Comparison of ENCODE assay signal across 8 cellular contexts in genomic region chr11:129861702-129862107, GRCh38. TPM values are rescaled to one million over a fixed set of nuclear protein-coding genes. Genes with fewer than 3 reads are reported as not detected.
A peak's percentile ranks its signal among the peaks of the same experiment; 100 is the strongest.
DNase-seq lines count a peak whose midpoint lies in the region; TF ChIP-seq lines count a peak whose summit lies in the region.

No MANE protein-coding gene starts in this region.

- peaks cover 4% of the 10 kb centered on the region for H3K27me3 Mint-ChIP-seq in endothelial cell (ENCODE audit: unreplicated experiment)

- H3K14ac ChIP-seq in trophoblast cell (ENCODE audit: low read length), result no peak overlapping the region

- H3K4me3 Mint-ChIP-seq in endothelial cell (ENCODE audit: unreplicated experiment), result no peak overlapping the region

- H3K4me2 ChIP-seq in trophoblast cell (ENCODE audit: low read length), result peak overlapping the region; percentile 46

- peaks cover 5 to 9% of the 10 kb centered on the region in 2 experiments for H3K4me1 ChIP-seq in trophoblast cell (ENCODE audit: control insufficient read depth in 1 of 2, insufficient read depth in 2 of 2, low read length in 2 of 2)

- no peak overlapping the region for H3K18ac ChIP-seq in trophoblast cell (ENCODE audit: low read length)

- H3K23ac ChIP-seq in trophoblast cell (ENCODE audit: low read length), result no peak overlapping the region

- H3K79me1 ChIP-seq in trophoblast cell (ENCODE audit: low read length), result peaks cover 7% of the 10 kb centered on the region

- H3K79me2 ChIP-seq in trophoblast cell (ENCODE audit: control insufficient read depth, insufficient read depth, low read length, poor library complexity), result peaks cover 2% of the 10 kb centered on the region

- DNase-seq in EL (peak; percentile 97), RPMI7951 (ENCODE audit: low read depth) (peak; percentile 87), fibroblast of the aortic adventitia (ENCODE audit: low read depth) (peak; percentile 93), trophoblast cell (peak; percentile 97 to 98), AML-193 (lab: John Stamatoyannopoulos, UW) (no peak), GM20000 (ENCODE audit: low spot score) (no peak), endothelial cell (ENCODE audit: low spot score) (no peak), UCSD-AML1 (lab: John Stamatoyannopoulos, UW; ENCODE audit: unreplicated experiment) (no peak)

- no peak for TF ChIP-seq CTCF in fibroblast of the aortic adventitia (IDR thresholded peaks at IDR 0.05; ENCODE audit: insufficient read depth, low read length)
- TF ChIP-seq CTCF in GM20000 (IDR thresholded peaks at IDR 0.05; ENCODE audit: extremely low read depth, missing control alignments), result no peak
- TF ChIP-seq CTCF in endothelial cell (IDR thresholded peaks at IDR 0.05; ENCODE audit: unreplicated experiment), result no peak

- H3K36me3 ChIP-seq in trophoblast cell (ENCODE audit: control insufficient read depth in 1 of 2, insufficient read depth in 2 of 2, low read length in 2 of 2), result peaks cover 24 to 40% of the 10 kb centered on the region in 2 experiments

- no peak overlapping the region for H4K91ac ChIP-seq in trophoblast cell (ENCODE audit: low read depth, low read length)

- no peak overlapping the region for H2BK12ac ChIP-seq in trophoblast cell (ENCODE audit: low read length)

- H4K12ac ChIP-seq in trophoblast cell (ENCODE audit: low read depth, low read length), result no peak overlapping the region

- no CpG with 5 or more reads among the region's 7 CpGs for WGBS in trophoblast cell (ENCODE audit: extremely low coverage, insufficient coverage, insufficient read length)

- no peak overlapping the region for H3K9ac ChIP-seq in trophoblast cell (ENCODE audit: low read length)

- no peak overlapping the region for H2AFZ ChIP-seq in trophoblast cell (ENCODE audit: insufficient read depth, low read length, poor library complexity)

- H3K27me3 ChIP-seq in trophoblast cell (ENCODE audit: insufficient read depth, low read length), result no peaks in the 10 kb centered on the region

- no peaks in the 10 kb centered on the region for H3K9me3 Mint-ChIP-seq in endothelial cell (ENCODE audit: unreplicated experiment)

- peak overlapping the region; percentile 26 for H2BK5ac ChIP-seq in trophoblast cell (ENCODE audit: low read depth, low read length, poor library complexity)

- H3K9me3 ChIP-seq in trophoblast cell (ENCODE audit: insufficient read depth, low read depth, low read length), result peaks cover 4% of the 10 kb centered on the region

- H2BK120ac ChIP-seq in trophoblast cell (ENCODE audit: insufficient read depth, low read length, poor library complexity), result peak overlapping the region; percentile 7

- no peak overlapping the region for H3K27ac Mint-ChIP-seq in endothelial cell (ENCODE audit: unreplicated experiment)

- H4K8ac ChIP-seq in trophoblast cell (ENCODE audit: low read depth, low read length), result no peak overlapping the region

- H3K4me1 Mint-ChIP-seq in endothelial cell (ENCODE audit: unreplicated experiment), result no peaks in the 10 kb centered on the region

- H3K4me3 ChIP-seq in fibroblast of the aortic adventitia (ENCODE audit: low read depth, low read length) (no peak overlapping the region), trophoblast cell (ENCODE audit: low read depth, low read length) (no peak overlapping the region)

- H3K27ac ChIP-seq in trophoblast cell (ENCODE audit: low read depth, low read length), result peak overlapping the region; percentile 64

- no peak overlapping the region for H3K4ac ChIP-seq in trophoblast cell (ENCODE audit: low read depth, low read length)

- no peak overlapping the region for H2AK5ac ChIP-seq in trophoblast cell (ENCODE audit: low read length)

- peaks cover 43% of the 10 kb centered on the region for H3K36me3 Mint-ChIP-seq in endothelial cell (ENCODE audit: low read depth, unreplicated experiment)

RNA-seq across cellular contexts. Expression of gene NFRKB, which starts 33.7 kb away (rescaled TPM):
- 13.8 and 18.5 TPM in 2 replicates for total RNA-seq in RPMI7951 (2014; rRNA removed; shearing (Covaris generic))
- total RNA-seq in fibroblast of the aortic adventitia (ENCODE audit: low replicate concordance) (8.8 and 21.5 TPM in 2 replicates), endothelial cell (ENCODE audit: unreplicated experiment) (31.7 TPM)
- polyA plus RNA-seq in trophoblast cell (2013), result 15.0 and 15.1 TPM in 2 replicates

RNA-seq across cellular contexts. Expression of gene TMEM45B, which starts 46.1 kb away (rescaled TPM):
- total RNA-seq in RPMI7951 (2014; rRNA removed; shearing (Covaris generic)), result not detected in 2 replicates
- total RNA-seq in fibroblast of the aortic adventitia (ENCODE audit: low replicate concordance), result not detected in 2 replicates
- 0.03 TPM in 1 of 2 replicates, not detected in the other for polyA plus RNA-seq in trophoblast cell (2013)
- not detected for total RNA-seq in endothelial cell (ENCODE audit: unreplicated experiment)

Comparison
In these comparisons a context has a peak if more than half of its experiments do, and no peak if none do; other contexts are left out.
1. DNase-seq: peak in EL (single experiment), RPMI7951 (single experiment), fibroblast of the aortic adventitia (single experiment) and trophoblast cell (2 of 2); none in AML-193 (0 of 2), GM20000 (single experiment), endothelial cell (single experiment) and UCSD-AML1 (single experiment).